Comparison of ENCODE assay signal across 8 cellular contexts in genomic region chr17:73191443-73192218, GRCh38. TPM values are rescaled to one million over a fixed set of nuclear protein-coding genes. Genes with fewer than 3 reads are reported as not detected.
DNase-seq lines count a peak whose midpoint lies in the region; ATAC-seq and TF ChIP-seq lines count a peak whose summit lies in the region.

No MANE protein-coding gene starts in this region.

- H3K9me3 ChIP-seq in IMR-90 (ENCODE audit: control insufficient read depth, insufficient read depth, low read length), result no peaks in the 10 kb centered on the region
- H3K9me3 ChIP-seq in esophagus squamous epithelium, result no peaks in the 10 kb centered on the region
- H3K9me3 ChIP-seq in naive thymus-derived CD4-positive, alpha-beta T cell (ENCODE audit: control insufficient read depth in 2 of 3, low read length in 3 of 3), result no peaks in the 10 kb centered on the region

- no peak overlapping the region; the same call in 1 of the 2 replicates for H3K56ac ChIP-seq in IMR-90 (ENCODE audit: extremely low read depth, insufficient read depth, low read length)

- H3K9me1 ChIP-seq in IMR-90 (ENCODE audit: insufficient read depth, low read length), result 0 out of 2 replicates have a peak, but pooled peaks cover 3% of the 10 kb centered on the region

- peak overlapping the region; percentile 95 for H3K4me3 Mint-ChIP-seq in activated T-cell treated with anti-CD3 and anti-CD28 coated beads, Interleukin-2, amount 50 U/mL, for 24 hours
- H3K4me3 Mint-ChIP-seq in naive thymus-derived CD4-positive, alpha-beta T cell, result peak overlapping the region; percentile 84 to 99 (median 91)
- H3K4me3 Mint-ChIP-seq in stimulated activated naive CD8-positive, alpha-beta T cell treated with anti-CD3 and anti-CD28 coated beads, Interleukin-15, Interleukin-2, amounts not matched to agents 100 ng/mL and 50 ng/mL, for 24 hours, result peak overlapping the region; percentile 94

- no peaks in the 10 kb centered on the region for H3K27me3 ChIP-seq in IMR-90 (ENCODE audit: control insufficient read depth, insufficient read depth, low read length)
- H3K27me3 ChIP-seq in esophagus squamous epithelium, result no peaks in the 10 kb centered on the region
- H3K27me3 ChIP-seq in naive thymus-derived CD4-positive, alpha-beta T cell (ENCODE audit: control insufficient read depth in 2 of 2, insufficient read depth in 2 of 2, low read length in 2 of 2), result no peaks in the 10 kb centered on the region

- peak overlapping the region; percentile 90 for H3K4me2 ChIP-seq in IMR-90 (ENCODE audit: low read depth, low read length)

- H3K4me3 ChIP-seq in IMR-90 (ENCODE audit: insufficient read depth, low read depth, low read length), result peak overlapping the region; percentile 73
- peak overlapping the region; percentile 85 to 95 (median 92) for H3K4me3 ChIP-seq in esophagus squamous epithelium
- H3K4me3 ChIP-seq in naive thymus-derived CD4-positive, alpha-beta T cell (ENCODE audit: low read length), result peak overlapping the region; percentile 97

- H2AFZ ChIP-seq in IMR-90 (replicated peaks; ENCODE audit: low read length, poor library complexity), result peak overlapping the region; percentile 64

- H3K4me1 ChIP-seq in IMR-90 (ENCODE audit: control insufficient read depth, insufficient read depth, low read length) (peaks cover 5% of the 10 kb centered on the region), esophagus squamous epithelium (peaks cover 6 to 39% (median 11%) of the 10 kb centered on the region in 3 donors)
- peaks cover 14 to 18% of the 10 kb centered on the region in 2 donors for H3K4me1 ChIP-seq in naive thymus-derived CD4-positive, alpha-beta T cell (ENCODE audit: control insufficient read depth in 2 of 2, insufficient read depth in 2 of 2, low read length in 2 of 2)

- intact Hi-C loops in IMR-90 (cut with micrococcal nuclease), result loop anchor here (2.0 kb wide), 1 partner anchor 41 kb away; a partner anchor contains a TSS
- intact Hi-C loops in esophagus squamous epithelium (cut with DNase I), result loop anchor here (10.0 kb wide), 1 partner anchor 63 kb away; no protein-coding TSS in a partner anchor
- intact Hi-C loops in naive thymus-derived CD4-positive, alpha-beta T cell (cut with micrococcal nuclease), result loop anchor here (1.0 to 5.0 kb wide), 12 partner anchors 19 to 1012 kb away; partner anchors contain the start of genes RPL38 (in 2 of the 2), CDC42EP4 (in 1 of the 2) and SLC39A11 (in 1 of the 2)

- TF ChIP-seq RAD21 in IMR-90 (IDR thresholded peaks at IDR 0.05; ENCODE audit: low read length), result peak; percentile 45

- BruUV-seq in IMR-90 (replicated peaks; lab: Mats Ljungman, UMichigan), result no TSS peak

- H3K36me3 Mint-ChIP-seq in activated T-cell treated with anti-CD3 and anti-CD28 coated beads, Interleukin-2, amount 50 U/mL, for 24 hours (ENCODE audit: low read depth), result peaks cover 42% of the 10 kb centered on the region
- H3K36me3 Mint-ChIP-seq in naive thymus-derived CD4-positive, alpha-beta T cell, result peaks cover 0 to 7% (median 2%) of the 10 kb centered on the region in 5 donors
- peaks cover 12% of the 10 kb centered on the region for H3K36me3 Mint-ChIP-seq in stimulated activated naive CD8-positive, alpha-beta T cell treated with anti-CD3 and anti-CD28 coated beads, Interleukin-15, Interleukin-2, amounts not matched to agents 100 ng/mL and 50 ng/mL, for 24 hours (ENCODE audit: low read depth)

- ATAC-seq in IMR-90 (ENCODE audit: low read depth), result peak; percentile 9; the same call in 1 of the 2 replicates
- ATAC-seq in naive thymus-derived CD4-positive, alpha-beta T cell, result peak; percentile 49

- peak overlapping the region; percentile 13; the same call in 1 of the 2 replicates for H3K4ac ChIP-seq in IMR-90 (ENCODE audit: low read depth, low read length)

- dilution Hi-C loops in IMR-90 (cut with HindIII; ENCODE audit: low sequenced_read_pairs, unreplicated experiment), result no loop called here

- TF ChIP-seq CTCF in IMR-90 (conservative IDR thresholded peaks at IDR 0.05; ENCODE audit: low read depth, low read length), result peak; percentile 80
- TF ChIP-seq CTCF in esophagus squamous epithelium (IDR thresholded peaks at IDR 0.05), result peak; percentile 66 to 89 (median 84)

- in situ Hi-C loops in IMR-90 (cut with MboI; ENCODE audit: low sequenced_read_pairs), result no loop called here

- H2AK5ac ChIP-seq in IMR-90 (ENCODE audit: low read depth, low read length), result no peak overlapping the region

- no peak for TF ChIP-seq POLR2A in IMR-90 (IDR thresholded peaks at IDR 0.05; ENCODE audit: low read depth, low read length)
- no peak for TF ChIP-seq POLR2A in esophagus squamous epithelium (IDR thresholded peaks at IDR 0.05)

- peaks cover 8% of the 10 kb centered on the region for H4K20me1 ChIP-seq in IMR-90 (ENCODE audit: insufficient read depth, low read length)

- H2BK5ac ChIP-seq in IMR-90 (ENCODE audit: low read depth, low read length, poor library complexity, severe bottlenecking), result peak overlapping the region; percentile 89

- no peak overlapping the region for H4K5ac ChIP-seq in IMR-90 (ENCODE audit: low read depth, low read length)

- H3K9me3 Mint-ChIP-seq in activated T-cell treated with anti-CD3 and anti-CD28 coated beads, Interleukin-2, amount 50 U/mL, for 24 hours, result no peaks in the 10 kb centered on the region
- H3K9me3 Mint-ChIP-seq in naive thymus-derived CD4-positive, alpha-beta T cell, result no peaks in the 10 kb centered on the region
- no peaks in the 10 kb centered on the region for H3K9me3 Mint-ChIP-seq in stimulated activated naive CD8-positive, alpha-beta T cell treated with anti-CD3 and anti-CD28 coated beads, Interleukin-15, Interleukin-2, amounts not matched to agents 100 ng/mL and 50 ng/mL, for 24 hours

- H3K23ac ChIP-seq in IMR-90 (ENCODE audit: low read depth, low read length), result no peak overlapping the region; the same call in 1 of the 2 replicates

- no peak overlapping the region for H2BK15ac ChIP-seq in IMR-90 (ENCODE audit: low read depth, low read length)

- no peaks in the 10 kb centered on the region for H3K27me3 Mint-ChIP-seq in activated T-cell treated with anti-CD3 and anti-CD28 coated beads, Interleukin-2, amount 50 U/mL, for 24 hours
- H3K27me3 Mint-ChIP-seq in naive thymus-derived CD4-positive, alpha-beta T cell, result no peaks in the 10 kb centered on the region
- no peaks in the 10 kb centered on the region for H3K27me3 Mint-ChIP-seq in stimulated activated naive CD8-positive, alpha-beta T cell treated with anti-CD3 and anti-CD28 coated beads, Interleukin-15, Interleukin-2, amounts not matched to agents 100 ng/mL and 50 ng/mL, for 24 hours

- H4K8ac ChIP-seq in IMR-90 (ENCODE audit: low read depth in 2 of 2, low read length in 2 of 2), result peak overlapping the region; percentile 11 to 92; a peak in 2 of 4 replicates

- H3K9ac ChIP-seq in IMR-90 (ENCODE audit: low read depth, low read length), result peak overlapping the region; percentile 59

- H3K27ac Mint-ChIP-seq in activated T-cell treated with anti-CD3 and anti-CD28 coated beads, Interleukin-2, amount 50 U/mL, for 24 hours, result peak overlapping the region; percentile 98
- H3K27ac Mint-ChIP-seq in naive thymus-derived CD4-positive, alpha-beta T cell, result peak overlapping the region in 8 of 9 donors; percentile 46 to 97 (median 89)
- H3K27ac Mint-ChIP-seq in stimulated activated naive CD8-positive, alpha-beta T cell treated with anti-CD3 and anti-CD28 coated beads, Interleukin-15, Interleukin-2, amounts not matched to agents 100 ng/mL and 50 ng/mL, for 24 hours, result peak overlapping the region; percentile 99

- peaks cover 29% of the 10 kb centered on the region for H3K4me1 Mint-ChIP-seq in activated T-cell treated with anti-CD3 and anti-CD28 coated beads, Interleukin-2, amount 50 U/mL, for 24 hours (ENCODE audit: low read depth)
- H3K4me1 Mint-ChIP-seq in naive thymus-derived CD4-positive, alpha-beta T cell, result peaks cover 15 to 37% (median 30%) of the 10 kb centered on the region in 7 donors
- H3K4me1 Mint-ChIP-seq in stimulated activated naive CD8-positive, alpha-beta T cell treated with anti-CD3 and anti-CD28 coated beads, Interleukin-15, Interleukin-2, amounts not matched to agents 100 ng/mL and 50 ng/mL, for 24 hours (ENCODE audit: low read depth), result peaks cover 23% of the 10 kb centered on the region

- no peak overlapping the region; the same call in 1 of the 2 replicates for H2BK120ac ChIP-seq in IMR-90 (ENCODE audit: low read depth, low read length)

- H3K18ac ChIP-seq in IMR-90 (ENCODE audit: low read depth, low read length), result no peak overlapping the region

- H3K79me1 ChIP-seq in IMR-90 (ENCODE audit: low read depth in 1 of 2, low read length in 2 of 2), result peaks cover 9 to 42% of the 10 kb centered on the region in 2 experiments

- CTCF ChIA-PET in IMR-90 (lab: Yijun Ruan, JAX), result interaction anchor here (0.6 to 2.4 kb wide), 9 partner anchors 9 to 467 kb away, joined by 3 to 18 read pairs (median 4); no protein-coding TSS in a partner anchor
- CTCF ChIA-PET in naive thymus-derived CD4-positive, alpha-beta T cell (lab: Charles Lee), result interaction anchor here (0.5 to 1.8 kb wide), 7 partner anchors 20 to 465 kb away, joined by 3 to 9 read pairs (median 3); a partner anchor contains a TSS

- peak overlapping the region; percentile 63; the same call in 1 of the 2 replicates for H4K91ac ChIP-seq in IMR-90 (ENCODE audit: insufficient read depth, low read depth, low read length)

- H3K27ac ChIP-seq in IMR-90 (ENCODE audit: insufficient read depth, low read length), result peak overlapping the region; percentile 93
- peak overlapping the region in 3 of 4 donors; percentile 87 to 94 (median 92) for H3K27ac ChIP-seq in esophagus squamous epithelium
- H3K27ac ChIP-seq in naive thymus-derived CD4-positive, alpha-beta T cell (ENCODE audit: low read depth, low read length), result peak overlapping the region; percentile 91

- H3K36me3 ChIP-seq in IMR-90 (ENCODE audit: control insufficient read depth, insufficient read depth, low read length) (peaks cover 6% of the 10 kb centered on the region), esophagus squamous epithelium (peaks cover 0 to 4% (median 0%) of the 10 kb centered on the region in 3 donors)
- peaks cover 0 to 10% (median 0%) of the 10 kb centered on the region in 3 experiments for H3K36me3 ChIP-seq in naive thymus-derived CD4-positive, alpha-beta T cell (ENCODE audit: control insufficient read depth in 2 of 3, insufficient read depth in 3 of 3, low read length in 3 of 3)

- H2AK9ac ChIP-seq in IMR-90 (replicated peaks; ENCODE audit: low read depth, low read length, poor library complexity), result no peak overlapping the region

- DNase-seq in AML-193 (lab: John Stamatoyannopoulos, UW) (peak; percentile 85 to 91), GM19238 (ENCODE audit: insufficient read length, low spot score) (peak; percentile 62), IMR-90 (peak; percentile 69), OCI-M1 (lab: John Stamatoyannopoulos, UW) (peak; percentile 90), esophagus squamous epithelium (lab: John Stamatoyannopoulos, UW) (no peak)
- peak; percentile 72 for DNase-seq in activated T-cell treated with anti-CD3 and anti-CD28 coated beads, Interleukin-2, amount 50 U/mL, for 24 hours
- DNase-seq in naive thymus-derived CD4-positive, alpha-beta T cell, result peak; percentile 33 to 69 (median 61)

- H2BK20ac ChIP-seq in IMR-90 (ENCODE audit: low read depth, low read length), result no peak overlapping the region

- H3K14ac ChIP-seq in IMR-90 (replicated peaks; ENCODE audit: low read depth, low read length), result no peak overlapping the region; the same call in 1 of the 2 replicates

- 10% methylated on average over 2 of the region's 26 CpGs; no CpG with 5 or more reads in 1 of the 2 experiments for WGBS in IMR-90 (ENCODE audit: extremely low coverage in 2 of 2, insufficient read length in 1 of 2), 2 experiments
- 3 to 5% methylated on average over 24 of the region's 26 CpGs for WGBS in esophagus squamous epithelium, 2 donors

- POLR2A ChIA-PET in IMR-90 (lab: Charles Lee; ENCODE audit: unreplicated experiment), result no interaction called here
- POLR2A ChIA-PET in naive thymus-derived CD4-positive, alpha-beta T cell (lab: Charles Lee), result interaction anchor here (0.6 to 4.8 kb wide), 6 partner anchors 12 to 465 kb away, joined by 3 to 30 read pairs (median 4); a partner anchor contains a TSS

RNA-seq across cellular contexts. Expression of gene COG1, which starts 1.2 kb away (rescaled TPM):
- total RNA-seq in IMR-90 (2012; rRNA removed) (14.4 and 18.3 TPM in 2 replicates), esophagus squamous epithelium (10 to 100 TPM in 1 of 4 donors, 1 to 10 TPM in 3; 8.0 to 14.7 (median 9.2) TPM)
- 35.1 and 40.2 TPM in 2 replicates for polyA plus RNA-seq in IMR-90 (2012; rRNA removed)
- polyA plus RNA-seq in IMR-90 (2012; cell fraction: cytosol; rRNA removed), result 15.0 and 15.4 TPM in 2 replicates
- polyA plus RNA-seq in IMR-90 (2012; cell fraction: nucleus; rRNA removed; ENCODE audit: low replicate concordance), result 85.9 and 135 TPM in 2 replicates
- total RNA-seq in naive thymus-derived CD4-positive, alpha-beta T cell, result 10 to 100 TPM; 35.0 to 92.7 (median 85.8) TPM
- polyA plus RNA-seq in naive thymus-derived CD4-positive, alpha-beta T cell, result 10 to 100 TPM; 25.2 to 45.5 TPM

RNA-seq across cellular contexts. Expression of gene SSTR2, which starts 26.8 kb away (rescaled TPM):
- total RNA-seq in IMR-90 (2012; rRNA removed) (not detected in 2 replicates), esophagus squamous epithelium (under 1 TPM in 3 of 4 donors, not detected in 1; under 0.01 to 0.21 (median 0.04) TPM)
- under 0.01 TPM in 1 of 2 replicates, not detected in the other for polyA plus RNA-seq in IMR-90 (2012; rRNA removed)
- 0.02 TPM in 1 of 2 replicates, not detected in the other for polyA plus RNA-seq in IMR-90 (2012; cell fraction: cytosol; rRNA removed)
- 0.01 and 0.11 TPM in 2 replicates for polyA plus RNA-seq in IMR-90 (2012; cell fraction: nucleus; rRNA removed; ENCODE audit: low replicate concordance)
- not detected for total RNA-seq in naive thymus-derived CD4-positive, alpha-beta T cell
- polyA plus RNA-seq in naive thymus-derived CD4-positive, alpha-beta T cell, result not detected
